8 cellular contexts compared by ENCODE assay signal in the genomic region with DNA sequence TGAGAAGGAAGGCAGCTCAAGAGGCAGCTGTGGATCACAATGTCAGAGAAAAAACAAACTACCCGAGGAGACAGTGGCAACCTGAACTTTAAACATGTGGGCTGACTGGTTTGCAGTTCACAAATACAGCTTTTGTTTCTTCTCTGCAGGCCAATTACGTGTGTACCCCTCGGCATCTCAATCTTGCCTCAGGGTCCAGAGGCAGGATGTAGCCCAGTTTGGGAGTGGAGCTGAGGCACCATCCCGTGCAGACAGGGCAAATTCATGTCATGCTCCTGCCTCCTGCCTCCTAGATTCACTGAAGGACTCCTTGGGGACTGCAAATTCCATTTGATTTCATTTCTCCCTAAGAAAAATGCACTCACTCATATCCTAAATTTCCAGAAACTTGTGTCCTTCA.
DNase-seq lines count a peak whose midpoint lies in the region; ATAC-seq, FAIRE-seq and TF ChIP-seq lines count a peak whose summit lies in the region.

No MANE protein-coding gene starts in this region.

- H3K4me3 ChIP-seq in SJSA1 (no peak overlapping the region), foreskin fibroblast (ENCODE audit: low read depth in 1 of 2, low read length in 2 of 2) (no peak overlapping the region)

- no peak for TF ChIP-seq CTCF in foreskin fibroblast (IDR thresholded peaks at IDR 0.05; ENCODE audit: low read depth, low read length)

- H3K9me3 ChIP-seq in SJSA1 (replicated peaks) = no peaks in the 10 kb centered on the region

- ATAC-seq in GM19397 (IDR thresholded peaks at IDR 0.05; ENCODE audit: unreplicated experiment) = no peak

- no peaks in the 10 kb centered on the region for H3K36me3 ChIP-seq in SJSA1

- H3K27me3 ChIP-seq in SJSA1 (replicated peaks) = no peaks in the 10 kb centered on the region

- DNase-seq in GM12892 (ENCODE audit: insufficient read length) = no peak
- DNase-seq in SJSA1 (ENCODE audit: low read depth in 1 of 2, low spot score in 2 of 2) = peak; percentile 87 to 94
- peak; percentile 95 to 97 for DNase-seq in foreskin fibroblast
- DNase-seq in smooth muscle cell of the brain vasculature (ENCODE audit: low read depth, low spot score) = peak; percentile 36
- DNase-seq in amygdala (lab: John Stamatoyannopoulos, UW) = no peak
- no peak for DNase-seq in G401 (ENCODE audit: low spot score)
- DNase-seq in superior temporal gyrus (ENCODE audit: extremely low spot score) = no peak

- no peak for TF ChIP-seq POLR2A in GM12892 (IDR thresholded peaks at IDR 0.05; ENCODE audit: low read depth, low read length)

- FAIRE-seq in GM12892 (lab: Jason Lieb, UNC) = peak; percentile 36

- H3K4me1 ChIP-seq in SJSA1 (replicated peaks) = peaks cover 20% of the 10 kb centered on the region

- in situ Hi-C loops in G401 (cut with HindIII; ENCODE audit: low sequenced_read_pairs) = no loop called here

- H3K27ac ChIP-seq in SJSA1 = peak overlapping the region; percentile 81

Comparison
In these comparisons a context has a peak if more than half of its experiments do, and no peak if none do; other contexts are left out.
1. DNase-seq: peak in SJSA1 (2 of 2), foreskin fibroblast (2 of 2) and smooth muscle cell of the brain vasculature (single experiment); none in GM12892 (single experiment), amygdala (0 of 56), G401 (single experiment) and superior temporal gyrus (single experiment).